14 cellular contexts compared by ENCODE assay signal in the genomic region with DNA sequence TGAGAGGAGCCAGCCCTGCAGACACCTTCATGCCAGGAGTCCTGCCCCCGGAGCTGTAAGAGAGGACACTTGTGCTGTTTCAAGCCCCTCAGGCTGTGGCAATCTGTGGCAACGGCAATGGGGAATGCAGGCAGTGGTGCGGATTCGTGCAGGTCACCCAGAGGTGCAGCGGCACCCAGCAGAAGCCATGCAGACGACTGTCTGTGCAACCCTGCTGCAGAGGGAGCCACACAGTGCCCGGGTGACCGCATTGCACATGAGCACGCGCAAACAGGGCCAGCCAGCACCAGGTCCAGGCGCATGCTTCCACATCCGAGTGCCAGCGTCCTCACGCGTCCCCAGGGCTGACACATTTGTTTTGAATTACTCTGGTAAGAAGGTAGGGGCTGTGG.
DNase-seq lines count a peak whose midpoint lies in the region; ATAC-seq and TF ChIP-seq lines count a peak whose summit lies in the region.
"Had no signal": no experiment of that assay in that cellular context is flagged by ENCODE, and none has a peak within 500 bp of the region (broad histone marks: within the 10 kb centered on the region; RNA-seq: fewer than 3 reads in every experiment).

No MANE protein-coding gene starts in this region.

- ATAC-seq in GM23338: no peak
- no peak for ATAC-seq in left cardiac atrium
- ATAC-seq in HG02678 (IDR thresholded peaks at IDR 0.05; ENCODE audit: unreplicated experiment): no peak
- ATAC-seq: K562 had no signal

- H3K27me3 Mint-ChIP-seq in GM23338 (ENCODE audit: insufficient read depth, low read depth, poor library complexity): peaks cover 3% of the 10 kb centered on the region

- peaks cover 31 to 49% (median 43%) of the 10 kb centered on the region in 11 experiments for H3K9me3 ChIP-seq in BLaER1 treated with 17β-estradiol and CSF1 and Interleukin-3, amounts not matched to agents 10 nM and 100 nM (replicated peaks in 1 of 11)

- H3K36me3 ChIP-seq in BLaER1 treated with 17β-estradiol and CSF1 and Interleukin-3, amounts not matched to agents 10 nM and 100 nM: no peaks in the 10 kb centered on the region
- no peaks in the 10 kb centered on the region for H3K36me3 ChIP-seq in GM23338 (ENCODE audit: insufficient read depth)

- no peaks in the 10 kb centered on the region for H3K79me2 ChIP-seq in GM23338 (replicated peaks; ENCODE audit: insufficient read depth)

- intact Hi-C loops in left cardiac atrium (cut with DNase I) (no loop called here), posterior vena cava (cut with DNase I) (no loop called here)

- H3K27ac ChIP-seq in BLaER1 treated with 17β-estradiol and CSF1 and Interleukin-3, amounts not matched to agents 10 nM and 100 nM: no peak overlapping the region
- no peak overlapping the region for H3K27ac ChIP-seq in GM23338 (ENCODE audit: low read depth)
- H3K27ac ChIP-seq: PC-9 had no signal

- H3K4me1 ChIP-seq in BLaER1 treated with 17β-estradiol and CSF1 and Interleukin-3, amounts not matched to agents 10 nM and 100 nM: peaks cover 0 to 57% (median 35%) of the 10 kb centered on the region in 10 experiments; a peak in 14 of 20 replicates
- H3K4me1 ChIP-seq in GM23338 (ENCODE audit: insufficient read depth): no peaks in the 10 kb centered on the region

- H3K4me3 Mint-ChIP-seq in GM23338: no peak overlapping the region

- peak overlapping the region; percentile 12; the same call in 1 of the 2 replicates for H3K27ac Mint-ChIP-seq in GM23338

- no peak overlapping the region for H3K9ac ChIP-seq in BLaER1 treated with 17β-estradiol and CSF1 and Interleukin-3, amounts not matched to agents 10 nM and 100 nM

- no peak for DNase-seq in GM23338 (ENCODE audit: low spot score)
- peak; percentile 8 for DNase-seq in left cardiac atrium
- DNase-seq in posterior vena cava (ENCODE audit: low spot score): peak; percentile 58
- no peak for DNase-seq in mesenteric fat pad (ENCODE audit: low spot score)
- DNase-seq in NCI-H2029 (lab: John Stamatoyannopoulos, UW): no peak
- DNase-seq: DMS 273 treated with DMSO at 0.1 percent for 48 hours, EL, NCI-H1092, NCI-H1694 treated with DMSO at 0.1 percent for 48 hours, NCI-H446, PC-9 had no signal

- peaks cover 4% of the 10 kb centered on the region; the same call in 1 of the 3 replicates for H3K9me3 Mint-ChIP-seq in GM23338

- H3K4me3 ChIP-seq in BLaER1 treated with 17β-estradiol and CSF1 and Interleukin-3, amounts not matched to agents 10 nM and 100 nM: no peak overlapping the region
- no peak overlapping the region for H3K4me3 ChIP-seq in GM23338
- H3K4me3 ChIP-seq: K562, PC-9 had no signal

- H2AFZ ChIP-seq in GM23338: no peak overlapping the region
- H2AFZ ChIP-seq: PC-9 had no signal

- H3K36me3 Mint-ChIP-seq in GM23338 (ENCODE audit: low read depth): no peaks in the 10 kb centered on the region; the same call in 2 of the 3 replicates

- peak overlapping the region in 6 of 11 experiments; percentile 25 to 75 (median 66); a peak in 9 of 22 replicates for H3K4me2 ChIP-seq in BLaER1 treated with 17β-estradiol and CSF1 and Interleukin-3, amounts not matched to agents 10 nM and 100 nM
- no peak overlapping the region for H3K4me2 ChIP-seq in GM23338
- H3K4me2 ChIP-seq: PC-9 had no signal

- H3F3A ChIP-seq in GM23338 (replicated peaks; ENCODE audit: low read depth): no peaks in the 10 kb centered on the region

- H3K27me3 ChIP-seq in BLaER1 treated with 17β-estradiol and CSF1 and Interleukin-3, amounts not matched to agents 10 nM and 100 nM: no peaks in the 10 kb centered on the region
- no peaks in the 10 kb centered on the region for H3K27me3 ChIP-seq in GM23338 (ENCODE audit: insufficient read depth)

- no peak for TF ChIP-seq CTCF in GM23338 (conservative IDR thresholded peaks at IDR 0.05; ENCODE audit: low read depth in 2 of 2)

- H4K20me1 ChIP-seq in BLaER1 treated with 17β-estradiol and CSF1 and Interleukin-3, amounts not matched to agents 10 nM and 100 nM: no peaks in the 10 kb centered on the region; a peak in 1 of 22 replicates
- H4K20me1 ChIP-seq in GM23338 (replicated peaks; ENCODE audit: insufficient read depth): no peaks in the 10 kb centered on the region

- no peaks in the 10 kb centered on the region for H3K9me2 ChIP-seq in GM23338 (ENCODE audit: insufficient read depth)

- no peaks in the 10 kb centered on the region for H3K4me1 Mint-ChIP-seq in GM23338

TF ChIP-seq in GM23338, 12 proteins besides CTCF, POLR2A, EP300 and RAD21:
- TF ChIP-seq POLR2AphosphoS5 (IDR thresholded peaks at IDR 0.05; ENCODE audit: low read depth) (no peak), JUNB (IDR thresholded peaks at IDR 0.05; ENCODE audit: unreplicated experiment) (no peak), ZNF114 (CRISPR knock-in tag; IDR thresholded peaks at IDR 0.05) (no peak), EZH2phosphoT487 (IDR thresholded peaks at IDR 0.05; ENCODE audit: unreplicated experiment) (no peak), ZNF331 (CRISPR knock-in tag; IDR thresholded peaks at IDR 0.05; ENCODE audit: low read depth) (no peak), ETS1 (IDR thresholded peaks at IDR 0.05) (no peak), STAT1 (IDR thresholded peaks at IDR 0.05; ENCODE audit: unreplicated experiment) (no peak), REST (IDR thresholded peaks at IDR 0.05; ENCODE audit: unreplicated experiment) (no peak), CREB1 (CRISPR knock-in tag; IDR thresholded peaks at IDR 0.05; ENCODE audit: low read depth) (no peak), EZH2 (IDR thresholded peaks at IDR 0.05; ENCODE audit: low read depth, unreplicated experiment) (no peak)

Comparison
In these comparisons a context has a peak if more than half of its experiments do, and no peak if none do; other contexts are left out.
1. DNase-seq: peak in left cardiac atrium (single experiment) and posterior vena cava (single experiment); none in GM23338 (single experiment), mesenteric fat pad (single experiment) and NCI-H2029 (single experiment).